ENCODE assay signal across 12 cellular contexts in genomic region chr10:43667317-43667731, GRCh38. TPM values are rescaled to one million over a fixed set of nuclear protein-coding genes. Genes with fewer than 3 reads are reported as not detected.
DNase-seq lines count a peak whose midpoint lies in the region; ATAC-seq, FAIRE-seq and TF ChIP-seq lines count a peak whose summit lies in the region.
"Had no signal": no experiment of that assay in that cellular context is flagged by ENCODE, and none has a peak within 500 bp of the region (broad histone marks: within the 10 kb centered on the region; RNA-seq: fewer than 3 reads in every experiment).

No MANE protein-coding gene starts in this region.

- no peaks in the 10 kb centered on the region for H3K36me3 Mint-ChIP-seq in progenitor cell of endocrine pancreas (ENCODE audit: insufficient read depth)

- no peak for FAIRE-seq in GM12891 (lab: Jason Lieb, UNC)
- FAIRE-seq: GM19239 had no signal

- H3K9me3 ChIP-seq in gastroesophageal sphincter: no peaks in the 10 kb centered on the region

- H3K27me3 ChIP-seq in gastroesophageal sphincter: peaks cover 49% of the 10 kb centered on the region

- TF ChIP-seq EP300 in gastroesophageal sphincter (IDR thresholded peaks at IDR 0.05): no peak

- TF ChIP-seq POLR2A in gastroesophageal sphincter (IDR thresholded peaks at IDR 0.05) (no peak), GM12891 (IDR thresholded peaks at IDR 0.05; ENCODE audit: low read depth, low read length) (no peak)

- H3K27ac ChIP-seq in gastroesophageal sphincter: no peak overlapping the region
- H3K27ac ChIP-seq: KMS-11, skin epidermis had no signal

- ATAC-seq in gastroesophageal sphincter: peak; percentile 30
- no peak for ATAC-seq in HG02610 (IDR thresholded peaks at IDR 0.05; ENCODE audit: unreplicated experiment)
- ATAC-seq in GM21723 (IDR thresholded peaks at IDR 0.05; ENCODE audit: unreplicated experiment): no peak

- peaks cover 49% of the 10 kb centered on the region for H3K27me3 Mint-ChIP-seq in progenitor cell of endocrine pancreas

- WGBS in gastroesophageal sphincter (ENCODE audit: low coverage in 1 of 2), 2 donors: no CpG with 5 or more reads among the region's 35 CpGs

- no peak overlapping the region for H3K27ac Mint-ChIP-seq in progenitor cell of endocrine pancreas

- H3K4me3 ChIP-seq in gastroesophageal sphincter: peak overlapping the region in 1 of 2 donors; percentile 37
- H3K4me3 ChIP-seq: skin epidermis had no signal

- peaks cover 0 to 14% (median 3%) of the 10 kb centered on the region in 3 donors for H3K4me1 ChIP-seq in gastroesophageal sphincter

- DNase-seq in Daoy (ENCODE audit: low read depth): peak; percentile 16
- DNase-seq in NCI-H69 (lab: John Stamatoyannopoulos, UW): peak; percentile 10
- peak; percentile 28 for DNase-seq in progenitor cell of endocrine pancreas (ENCODE audit: low spot score, unreplicated experiment)
- DNase-seq in GM12891 (ENCODE audit: insufficient read length, low spot score): no peak
- DNase-seq in NCI-H526 treated with DMSO at 0.1 percent for 48 hours (lab: John Stamatoyannopoulos, UW): no peak
- DNase-seq: effector CD4-positive, alpha-beta T cell had no signal

- H3K36me3 ChIP-seq in gastroesophageal sphincter: no peaks in the 10 kb centered on the region

- no peaks in the 10 kb centered on the region for H3K4me1 Mint-ChIP-seq in progenitor cell of endocrine pancreas (ENCODE audit: low read depth)

- TF ChIP-seq CTCF in gastroesophageal sphincter (IDR thresholded peaks at IDR 0.05): peak in 3 of 4 experiments; percentile 12 to 38 (median 35)
- peak; percentile 66 for TF ChIP-seq CTCF in progenitor cell of endocrine pancreas (IDR thresholded peaks at IDR 0.05; ENCODE audit: unreplicated experiment)

- H3K9me3 Mint-ChIP-seq in progenitor cell of endocrine pancreas (ENCODE audit: low read depth): no peaks in the 10 kb centered on the region

- no peak overlapping the region for H3K4me3 Mint-ChIP-seq in progenitor cell of endocrine pancreas (ENCODE audit: low read depth)

TF ChIP-seq in GM12891, 5 proteins besides CTCF, POLR2A, EP300 and RAD21:
- TF ChIP-seq POLR2AphosphoS5 (IDR thresholded peaks at IDR 0.05; ENCODE audit: low read depth, low read length) (no peak), POU2F2 (IDR thresholded peaks at IDR 0.05; ENCODE audit: low read depth, low read length) (no peak), PAX5 (IDR thresholded peaks at IDR 0.05; ENCODE audit: insufficient read depth, low read length, severe bottlenecking) (no peak), TAF1 (IDR thresholded peaks at IDR 0.05; ENCODE audit: low read depth, low read length) (no peak), SPI1 (IDR thresholded peaks at IDR 0.05; ENCODE audit: low read depth, low read length) (no peak)

RNA-seq across cellular contexts. Expression of gene ZNF32, which starts 18.6 kb away (rescaled TPM):
- total RNA-seq in Daoy (2014; rRNA removed; shearing (Covaris generic)): 16.5 and 23.5 TPM in 2 replicates
- total RNA-seq in gastroesophageal sphincter (10 to 100 TPM; 45.8 to 59.8 (median 53.8) TPM), progenitor cell of endocrine pancreas (52.0 and 57.6 TPM in 2 replicates)
- polyA plus RNA-seq in GM12891 (2012; ENCODE audit: low read depth, missing spikeins): 18.9 TPM

Comparison
In these comparisons a context has a peak if more than half of its experiments do, and no peak if none do; other contexts are left out.
1. DNase-seq: peak in Daoy (single experiment), NCI-H69 (single experiment) and progenitor cell of endocrine pancreas (single experiment); none in GM12891 (single experiment) and NCI-H526 treated with DMSO at 0.1 percent for 48 hours (single experiment).